ENCODE assay signal across 8 cellular contexts in the genomic region with DNA sequence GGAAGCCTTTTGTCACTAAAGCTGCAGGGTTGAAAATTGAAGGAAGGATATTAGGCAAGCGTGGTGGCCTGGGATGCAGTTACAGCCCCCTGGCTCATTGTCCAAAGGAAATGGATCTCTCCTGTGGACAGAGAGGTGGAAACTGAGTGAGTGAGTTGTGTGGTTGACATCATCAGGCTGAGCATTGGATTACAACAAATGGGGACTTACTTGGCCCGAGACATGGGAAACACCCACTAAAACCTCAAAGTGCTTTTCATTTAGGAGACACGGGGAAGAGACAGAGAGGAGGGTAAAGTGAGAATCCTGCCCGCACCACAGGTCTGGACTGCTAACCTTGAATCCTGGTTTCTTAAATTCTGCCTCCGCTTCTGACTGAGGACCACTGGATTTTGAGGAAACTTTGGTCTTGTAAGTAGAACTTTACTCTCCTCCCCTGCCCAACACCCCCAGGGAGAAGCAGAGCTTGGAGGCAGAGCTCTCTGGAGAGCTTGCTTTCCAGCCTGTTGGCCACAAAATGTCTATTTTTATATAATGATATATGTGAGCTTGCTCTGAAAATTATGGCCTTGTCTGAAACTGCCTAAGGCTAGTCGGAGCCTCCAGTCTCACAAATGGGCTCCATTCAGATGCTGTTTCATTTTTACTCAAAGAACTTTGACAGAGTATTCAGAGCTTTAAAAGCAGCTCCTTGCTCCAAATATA. TPM values are rescaled to one million over a fixed set of nuclear protein-coding genes. Genes with fewer than 3 reads are reported as not detected.
DNase-seq lines count a peak whose midpoint lies in the region; ATAC-seq, FAIRE-seq and TF ChIP-seq lines count a peak whose summit lies in the region.

A gene (plus strand): TSS at position 259 of the 705 bp plus-strand sequence. CDS start 31,978 bp downstream, outside the sequence.

- CTCF ChIA-PET in AG04449 (lab: Yijun Ruan, JAX) (interaction anchor here (1.0 to 1.5 kb wide), 5 partner anchors 9 to 198 kb away, joined by 3 to 5 read pairs (median 4); no protein-coding TSS in a partner anchor), H1 (lab: Charles Lee; ENCODE audit: partially characterized antibody) (interaction anchor here (0.8 to 3.0 kb wide), 7 partner anchors 9 to 364 kb away, joined by 3 to 11 read pairs (median 4); no protein-coding TSS in a partner anchor)

- H3K9ac ChIP-seq in H1 (replicated peaks in 1 of 4; ENCODE audit: extremely low read depth in 1 of 4, low read depth in 3 of 4, low read length in 3 of 4) (no peak within 1 kb of the TSS), mucosa of rectum (ENCODE audit: low read depth in 1 of 2, low read length in 2 of 2) (peak within 1 kb of the TSS; percentile 26 to 52)

- no peaks in the 10 kb centered on the region for H3K79me2 ChIP-seq in H1 (ENCODE audit: control insufficient read depth in 1 of 2, insufficient read depth in 2 of 2, low read length in 2 of 2)

- H2BK12ac ChIP-seq in H1 (ENCODE audit: low read depth, low read length), result no peak within 1 kb of the TSS

- no peaks in the 10 kb centered on the region for H3K23me2 ChIP-seq in H1 (ENCODE audit: low read depth, low read length)

- no peak within 1 kb of the TSS for H3K18ac ChIP-seq in H1 (ENCODE audit: extremely low read depth, low read length)

- H3K27me3 ChIP-seq in H1 (replicated peaks in 1 of 4; ENCODE audit: control insufficient read depth in 3 of 4, extremely low read depth in 1 of 4, insufficient read depth in 3 of 4, low read length in 3 of 4) (no peaks in the 10 kb centered on the region), mucosa of rectum (ENCODE audit: control insufficient read depth in 2 of 2, insufficient read depth in 2 of 2, low read length in 2 of 2) (no peaks in the 10 kb centered on the region)
- H3K27me3 ChIP-seq in effector memory CD4-positive, alpha-beta T cell (replicated peaks; ENCODE audit: control insufficient read depth, insufficient read depth, low read length, poor library complexity, severe bottlenecking), result no peaks in the 10 kb centered on the region

- no peak within 1 kb of the TSS for H3K14ac ChIP-seq in H1 (ENCODE audit: insufficient read length)

- H3K4me1 ChIP-seq in H1 (replicated peaks in 1 of 4; ENCODE audit: control insufficient read depth in 3 of 4, insufficient read depth in 4 of 4, low read length in 3 of 4), result peaks cover 7 to 17% (median 11%) of the 10 kb centered on the region in 4 experiments
- peaks cover 8 to 9% of the 10 kb centered on the region in 2 donors for H3K4me1 ChIP-seq in mucosa of rectum (ENCODE audit: control insufficient read depth in 2 of 2, insufficient read depth in 2 of 2, low read length in 2 of 2)
- H3K4me1 ChIP-seq in effector memory CD4-positive, alpha-beta T cell (ENCODE audit: control insufficient read depth, insufficient read depth, low read length, poor library complexity, severe bottlenecking), result no peaks in the 10 kb centered on the region

- H3K36me3 ChIP-seq in H1 (ENCODE audit: control insufficient read depth in 2 of 4, insufficient read depth in 4 of 4, low read length in 3 of 4) (no peaks in the 10 kb centered on the region), mucosa of rectum (ENCODE audit: control insufficient read depth in 2 of 2, insufficient read depth in 2 of 2, low read length in 2 of 2) (no peaks in the 10 kb centered on the region)
- no peaks in the 10 kb centered on the region for H3K36me3 ChIP-seq in effector memory CD4-positive, alpha-beta T cell (ENCODE audit: control insufficient read depth, insufficient read depth, low read length)

- POLR2A ChIA-PET in AG04449 (lab: Yijun Ruan, JAX) (interaction anchor here (1.4 kb wide), 1 partner anchor 9 kb away, joined by 7 read pairs; no protein-coding TSS in a partner anchor), H1 (lab: Charles Lee; ENCODE audit: partially characterized antibody) (no interaction called here)

- TF ChIP-seq RAD21 in H1 (IDR thresholded peaks at IDR 0.05 in 1 of 2, conservative IDR thresholded peaks at IDR 0.05 in 1 of 2; ENCODE audit: low read depth in 2 of 2, low read length in 2 of 2), result no peak

- peak; percentile 29 for DNase-seq in AG04449 (ENCODE audit: low read depth, low spot score)
- peak; percentile 22 for DNase-seq in NCI-H2227 (lab: John Stamatoyannopoulos, UW; ENCODE audit: unreplicated experiment)
- no peak for DNase-seq in H1 (ENCODE audit: low read depth in 1 of 2, low spot score in 2 of 2)
- DNase-seq in activated CD4-positive, CD25-positive, alpha-beta regulatory T cell treated with anti-CD3 and anti-CD28 coated beads, Interleukin-2, amount 50 U/mL, for 72 hours, result no peak
- no peak for DNase-seq in effector memory CD4-positive, alpha-beta T cell

- no peak within 1 kb of the TSS for H3K4ac ChIP-seq in H1 (replicated peaks; ENCODE audit: insufficient read length, low read depth, low read length)

- no peak within 1 kb of the TSS; a peak in 1 of 4 replicates for H3K4me2 ChIP-seq in H1 (ENCODE audit: insufficient read depth in 1 of 2, low read depth in 2 of 2, low read length in 2 of 2)

- ATAC-seq in HG03039 (IDR thresholded peaks at IDR 0.05; ENCODE audit: unreplicated experiment) (no peak), HG02610 (IDR thresholded peaks at IDR 0.05; ENCODE audit: unreplicated experiment) (no peak)

- H3K56ac ChIP-seq in H1 (replicated peaks; ENCODE audit: insufficient read length, low read depth, low read length), result no peak within 1 kb of the TSS

- H2BK120ac ChIP-seq in H1 (replicated peaks; ENCODE audit: low read depth, low read length), result no peak within 1 kb of the TSS

- H2BK5ac ChIP-seq in H1 (ENCODE audit: low read depth, low read length), result no peak within 1 kb of the TSS

- H2AK5ac ChIP-seq in H1 (ENCODE audit: low read depth, low read length), result no peak within 1 kb of the TSS

- peaks cover 2% of the 10 kb centered on the region; the same call in 1 of the 2 replicates for H3K79me1 ChIP-seq in H1 (ENCODE audit: low read depth, low read length)

- H3K23ac ChIP-seq in H1 (ENCODE audit: insufficient read length), result no peak within 1 kb of the TSS

- H3K27ac ChIP-seq in H1 (ENCODE audit: low read depth, low read length), result no peak within 1 kb of the TSS
- H3K27ac ChIP-seq in mucosa of rectum (ENCODE audit: low read depth in 2 of 2, low read length in 2 of 2), result peak within 1 kb of the TSS; percentile 50 to 73
- no peak within 1 kb of the TSS for H3K27ac ChIP-seq in effector memory CD4-positive, alpha-beta T cell (ENCODE audit: insufficient read depth, low read length, poor library complexity, severe bottlenecking)

- H2AFZ ChIP-seq in H1 (ENCODE audit: low read length), result no peak within 1 kb of the TSS

- 84% methylated on average over 6 of the region's 6 CpGs; no CpG with 5 or more reads in 1 of the 2 experiments for WGBS in H1 (ENCODE audit: extremely low coverage in 1 of 2, insufficient coverage in 1 of 2, insufficient read length in 1 of 2, insufficient replicate concordance in 2 of 2, low coverage in 1 of 2, low lambda C conversion rate in 2 of 2, missing lambda C conversion rate in 1 of 2), 2 experiments

- H3K4me3 ChIP-seq in AG04449 (ENCODE audit: low read depth, low read length) (peak within 1 kb of the TSS; percentile 60), H1 (ENCODE audit: extremely low read depth in 1 of 4, insufficient read depth in 2 of 4, low read depth in 3 of 4, low read length in 4 of 4) (no peak within 1 kb of the TSS), mucosa of rectum (ENCODE audit: low read length in 2 of 2) (peak within 1 kb of the TSS; percentile 52 to 66)
- no peak within 1 kb of the TSS for H3K4me3 ChIP-seq in effector memory CD4-positive, alpha-beta T cell (ENCODE audit: insufficient read depth, low read depth, low read length, poor library complexity, severe bottlenecking)

- no peak within 1 kb of the TSS for H4K8ac ChIP-seq in H1 (ENCODE audit: extremely low read depth, insufficient read depth, low read length)

- TF ChIP-seq CTCF in AG04449 (IDR thresholded peaks at IDR 0.05; ENCODE audit: insufficient read depth, low read length, missing control alignments) (no peak), H1 (IDR thresholded peaks at IDR 0.05; ENCODE audit: control extremely low read depth in 1 of 3, insufficient read depth in 1 of 3, low read depth in 1 of 3, low read length in 3 of 3) (no peak)

- peaks cover 0 to 1% of the 10 kb centered on the region in 2 experiments for H4K20me1 ChIP-seq in H1 (replicated peaks in 1 of 2; ENCODE audit: control insufficient read depth in 1 of 2, insufficient read depth in 2 of 2, low read length in 2 of 2)

- no peaks in the 10 kb centered on the region for H3K9me3 ChIP-seq in H1 (ENCODE audit: insufficient read depth in 2 of 2, low read depth in 1 of 2, low read length in 1 of 2)
- no peaks in the 10 kb centered on the region for H3K9me3 ChIP-seq in mucosa of rectum (ENCODE audit: control insufficient read depth in 2 of 2, low read length in 2 of 2)
- H3K9me3 ChIP-seq in effector memory CD4-positive, alpha-beta T cell (ENCODE audit: control insufficient read depth, low read length), result no peaks in the 10 kb centered on the region

- H2BK15ac ChIP-seq in H1 (ENCODE audit: low read length), result no peak within 1 kb of the TSS; the same call in 1 of the 2 replicates

- no peak for FAIRE-seq in H1 (lab: Jason Lieb, UNC)

- no peak within 1 kb of the TSS for H2BK20ac ChIP-seq in H1 (ENCODE audit: low read length)

- no peak for TF ChIP-seq POLR2A in H1 (IDR thresholded peaks at IDR 0.05; ENCODE audit: control extremely low read depth in 1 of 2, low read depth in 2 of 2, low read length in 2 of 2)

- TF ChIP-seq EP300 in H1 (IDR thresholded peaks at IDR 0.05; ENCODE audit: borderline replicate concordance in 1 of 2, low read depth in 2 of 2, low read length in 2 of 2), result no peak

- no peak within 1 kb of the TSS for H4K5ac ChIP-seq in H1 (ENCODE audit: insufficient read length, low read depth, low read length)

- no peak within 1 kb of the TSS for H4K91ac ChIP-seq in H1 (replicated peaks; ENCODE audit: insufficient read length, low read length)

TF ChIP-seq in H1, 55 proteins besides CTCF, POLR2A, EP300 and RAD21 (continues in another document):
- no peak for TF ChIP-seq TEAD4 (IDR thresholded peaks at IDR 0.05; ENCODE audit: low read depth, low read length)
- no peak for TF ChIP-seq RFX5 (IDR thresholded peaks at IDR 0.05; ENCODE audit: borderline replicate concordance, low read depth, low read length)
- TF ChIP-seq BCL11A (IDR thresholded peaks at IDR 0.05; ENCODE audit: low read depth in 2 of 2, low read length in 2 of 2), result no peak
- TF ChIP-seq CTBP2 (IDR thresholded peaks at IDR 0.05; ENCODE audit: borderline replicate concordance, insufficient read depth, insufficient read length, low read length), result no peak
- no peak for TF ChIP-seq FOSL1 (IDR thresholded peaks at IDR 0.05; ENCODE audit: insufficient read depth, low read depth, low read length)

RNA-seq across cellular contexts. Expression of the gene that starts here (rescaled TPM):
- 25.4 and 26.7 TPM in 2 replicates for total RNA-seq in H1 (2021; fragmentation: NEBNext Ultra II Directional; extraction: Animal tissue kit (Norgen Biotek cat#: 25700))
- 34.3 and 37.5 TPM in 2 replicates for polyA plus RNA-seq in H1 (2011; rRNA removed)
- polyA plus RNA-seq in H1 (2011; cell fraction: cytosol; rRNA removed), result 33.3 TPM
- polyA plus RNA-seq in H1 (2011; cell fraction: nucleus; rRNA removed), result 21.0 TPM
- 23.8 to 29.8 TPM (median 27.7 TPM) in 4 replicates for polyA plus RNA-seq in H1 (2012, experiment 1 of 2)
- polyA plus RNA-seq in H1 (2012, experiment 2 of 2), result 38.2 TPM
- polyA plus RNA-seq in H1 (2013, experiment 1 of 2), result 32.9 TPM
- polyA plus RNA-seq in H1 (2013, experiment 2 of 2), result 35.0 TPM
- 8.6 and 9.8 TPM in 2 replicates for polyA minus RNA-seq in H1 (2011; rRNA and poly(A)+ RNA removed)
- 11.9 TPM for polyA minus RNA-seq in H1 (2011; cell fraction: cytosol; rRNA and poly(A)+ RNA removed)
- polyA minus RNA-seq in H1 (2011; cell fraction: nucleus; rRNA and poly(A)+ RNA removed), result 7.6 TPM

Comparison
In these comparisons a context has a peak if more than half of its experiments do, and no peak if none do; other contexts are left out.
1. DNase-seq: peak in AG04449 (single experiment) and NCI-H2227 (single experiment); none in H1 (0 of 2), activated CD4-positive, CD25-positive, alpha-beta regulatory T cell treated with anti-CD3 and anti-CD28 coated beads, Interleukin-2, amount 50 U/mL, for 72 hours (single experiment) and effector memory CD4-positive, alpha-beta T cell (0 of 3).
2. H3K4me3 ChIP-seq: peak in AG04449 (single experiment) and mucosa of rectum (2 of 2); none in H1 (0 of 4) and effector memory CD4-positive, alpha-beta T cell (single experiment).
3. H3K27ac ChIP-seq: peak in mucosa of rectum (2 of 2); none in H1 (single experiment) and effector memory CD4-positive, alpha-beta T cell (single experiment).
4. H3K9ac ChIP-seq: peak in mucosa of rectum (2 of 2); none in H1 (0 of 4).